Comparison of ENCODE assay signal across 9 cellular contexts in the genomic region with DNA sequence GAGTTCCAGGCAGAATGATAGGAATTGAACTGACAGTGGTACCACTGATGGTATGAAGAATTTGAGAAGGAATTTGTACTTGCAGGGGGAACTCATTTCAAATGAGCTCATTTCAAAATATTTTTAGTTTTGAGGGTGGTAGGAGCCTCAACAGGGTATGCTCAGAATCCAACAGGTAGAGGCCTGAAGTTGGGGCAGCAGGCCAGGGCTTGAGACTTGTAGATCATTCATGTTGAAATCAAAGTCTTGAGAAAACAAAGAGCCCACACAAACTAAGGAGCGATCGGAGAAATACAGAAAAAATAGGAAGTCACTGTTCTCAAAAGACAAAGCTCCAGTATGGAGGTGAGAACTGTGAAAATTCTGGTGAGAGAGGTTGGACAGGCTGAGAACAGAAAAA. TPM values are rescaled to one million over a fixed set of nuclear protein-coding genes. Genes with fewer than 3 reads are reported as not detected.
A peak's percentile ranks its signal among the peaks of the same experiment; 100 is the strongest.
DNase-seq lines count a peak whose midpoint lies in the region; ATAC-seq, FAIRE-seq and TF ChIP-seq lines count a peak whose summit lies in the region.
"Had no signal": no experiment of that assay in that cellular context is flagged by ENCODE, and none has a peak within 500 bp of the region (broad histone marks: within the 10 kb centered on the region; RNA-seq: fewer than 3 reads in every experiment).

No MANE protein-coding gene starts in this region.

- ATAC-seq in HG03196 (IDR thresholded peaks at IDR 0.05; ENCODE audit: unreplicated experiment): no peak

- intact Hi-C loops in OCI-LY7 (cut with micrococcal nuclease; ENCODE audit: unreplicated experiment): no loop called here

- H3K9ac ChIP-seq in endocrine pancreas (ENCODE audit: control insufficient read depth, insufficient read depth, low read length): peak overlapping the region; percentile 2

- POLR2A ChIA-PET in OCI-LY7 (lab: Charles Lee): interaction anchor here (1.0 to 1.6 kb wide), 4 partner anchors 9 to 33 kb away, joined by 3 to 6 read pairs (median 4); a partner anchor contains a TSS

- H3K4me1 ChIP-seq in OCI-LY7 (ENCODE audit: insufficient read depth, low read length, poor library complexity, severe bottlenecking) (peaks cover 18% of the 10 kb centered on the region), endocrine pancreas (ENCODE audit: control insufficient read depth, insufficient read depth, low read length) (no peaks in the 10 kb centered on the region)

- no peak for TF ChIP-seq CTCF in OCI-LY7 (conservative IDR thresholded peaks at IDR 0.05; ENCODE audit: low read length)
- no peak for TF ChIP-seq CTCF in progenitor cell of endocrine pancreas (IDR thresholded peaks at IDR 0.05; ENCODE audit: unreplicated experiment)

- peak overlapping the region; percentile 66 for H3K27ac ChIP-seq in OCI-LY7 (ENCODE audit: low read depth, low read length, poor library complexity, severe bottlenecking)

- peaks cover 12% of the 10 kb centered on the region for H3K4me1 Mint-ChIP-seq in progenitor cell of endocrine pancreas (ENCODE audit: low read depth)

- BruUV-seq in OCI-LY7 (replicated peaks; lab: Mats Ljungman, UMichigan): no TSS peak

- peaks cover 23% of the 10 kb centered on the region; the same call in 1 of the 2 replicates for H3K79me2 ChIP-seq in OCI-LY7 (ENCODE audit: insufficient read depth, low read depth, low read length)

- H3K36me3 ChIP-seq in OCI-LY7 (ENCODE audit: insufficient read depth, low read length) (no peaks in the 10 kb centered on the region; the same call in 1 of the 2 replicates), endocrine pancreas (ENCODE audit: control insufficient read depth, insufficient read depth, low read length) (no peaks in the 10 kb centered on the region)

- H3K9me3 ChIP-seq in OCI-LY7 (ENCODE audit: low read length): no peaks in the 10 kb centered on the region
- H3K9me3 ChIP-seq in endocrine pancreas (ENCODE audit: control insufficient read depth, low read length): no peaks in the 10 kb centered on the region

- FAIRE-seq in GM19239 (lab: Jason Lieb, UNC): peak; percentile 79

- H3K4me3 ChIP-seq in OCI-LY7 (ENCODE audit: low read depth, low read length, poor library complexity, severe bottlenecking): peak overlapping the region; percentile 84
- peak overlapping the region; percentile 67 for H3K4me3 ChIP-seq in endocrine pancreas (ENCODE audit: control insufficient read depth, insufficient read depth, low read length)

- H3K36me3 Mint-ChIP-seq in progenitor cell of endocrine pancreas (ENCODE audit: insufficient read depth): no peaks in the 10 kb centered on the region

- peak overlapping the region; percentile 96 for H2AFZ ChIP-seq in OCI-LY7 (ENCODE audit: low read length)

- H3K9me3 Mint-ChIP-seq in progenitor cell of endocrine pancreas (ENCODE audit: low read depth): peaks cover 28% of the 10 kb centered on the region

- H3K4me2 ChIP-seq in OCI-LY7 (ENCODE audit: low read length): peak overlapping the region; percentile 93

- H3K4me3 Mint-ChIP-seq in progenitor cell of endocrine pancreas (ENCODE audit: low read depth): peak overlapping the region; percentile 82

- no peak for DNase-seq in GM19239 (ENCODE audit: insufficient read length, low spot score)
- DNase-seq in OCI-LY7 (ENCODE audit: low spot score): no peak
- no peak for DNase-seq in progenitor cell of endocrine pancreas (ENCODE audit: low spot score, unreplicated experiment)
- DNase-seq in KG1 (lab: John Stamatoyannopoulos, UW): no peak
- no peak for DNase-seq in putamen (ENCODE audit: low spot score)
- no peak for DNase-seq in NCI-H2029 treated with DMSO at 0.1 percent for 48 hours (lab: John Stamatoyannopoulos, UW)
- DNase-seq: NCI-H2081 had no signal

- H3K27me3 Mint-ChIP-seq in progenitor cell of endocrine pancreas: peaks cover 4% of the 10 kb centered on the region

- H3K27me3 ChIP-seq in endocrine pancreas (ENCODE audit: control insufficient read depth, insufficient read depth, low read length): no peaks in the 10 kb centered on the region

- H4K20me1 ChIP-seq in OCI-LY7 (ENCODE audit: insufficient read depth, low read length): no peaks in the 10 kb centered on the region

- no peaks in the 10 kb centered on the region for H3K9me2 ChIP-seq in OCI-LY7 (ENCODE audit: insufficient read depth, low read length)

- CTCF ChIA-PET in OCI-LY7 (lab: Charles Lee; ENCODE audit: unreplicated experiment): no interaction called here

- H3K27ac Mint-ChIP-seq in progenitor cell of endocrine pancreas: no peak overlapping the region

RNA-seq across cellular contexts. Expression of a gene that starts 1.0 kb away (rescaled TPM):
- 5.9 and 7.7 TPM in 2 replicates for total RNA-seq in OCI-LY7 (2014; rRNA removed; shearing (Covaris generic))
- total RNA-seq in OCI-LY7 (2022): 11.1 and 12.6 TPM in 2 replicates
- 15.3 and 15.5 TPM in 2 replicates for total RNA-seq in progenitor cell of endocrine pancreas

RNA-seq across cellular contexts. Expression of a gene that starts 10.4 kb away (rescaled TPM):
- total RNA-seq in OCI-LY7 (2014; rRNA removed; shearing (Covaris generic)): 7.7 and 8.9 TPM in 2 replicates
- total RNA-seq in OCI-LY7 (2022) (16.4 and 17.0 TPM in 2 replicates), progenitor cell of endocrine pancreas (17.6 and 17.7 TPM in 2 replicates)
